ENCODE assay signal across 21 cellular contexts in genomic region chr4:119898211-119898610, GRCh38.
DNase-seq lines count a peak whose midpoint lies in the region; ATAC-seq, FAIRE-seq and TF ChIP-seq lines count a peak whose summit lies in the region.
"Had no signal": no experiment of that assay in that cellular context is flagged by ENCODE, and none has a peak within 500 bp of the region (broad histone marks: within the 10 kb centered on the region; RNA-seq: fewer than 3 reads in every experiment).

No MANE protein-coding gene starts in this region.

- TF ChIP-seq RAD21 in SK-N-SH (IDR thresholded peaks at IDR 0.05; ENCODE audit: low read length), result no peak

- no peak for DNase-seq in D721Med (ENCODE audit: insufficient read length, low spot score)
- DNase-seq in NCI-H2171 (lab: John Stamatoyannopoulos, UW), result peak; percentile 23
- peak; percentile 37 for DNase-seq in SK-N-SH
- no peak for DNase-seq in GM23338 (ENCODE audit: low spot score)
- DNase-seq in right atrium auricular region (ENCODE audit: low spot score), result no peak
- DNase-seq in NCI-H146 (lab: John Stamatoyannopoulos, UW), result no peak
- DNase-seq: CD8-positive, alpha-beta T cell; DMS53; GDM1; GM23248; IMR-90; NCI-H1105; NCI-H2081 treated with DMSO at 0.1 percent for 48 hours; NCI-H526; NK-92 treated with Interleukin-12 subunit alpha and Interleukin-12 subunit beta, amount 100 ng/mL, for 24 hours; SIG-M5 had no signal

- peak in 1 of 2 experiments; percentile 98; a peak in 2 of 4 replicates for TF ChIP-seq EP300 in SK-N-SH (IDR thresholded peaks at IDR 0.05; ENCODE audit: borderline replicate concordance in 1 of 2, low read depth in 1 of 2, low read length in 1 of 2)

- no peaks in the 10 kb centered on the region for H3K4me1 Mint-ChIP-seq in GM23338

- H3K9me3 ChIP-seq in SK-N-SH (no peaks in the 10 kb centered on the region), muscle layer of colon (ENCODE audit: low read length) (no peaks in the 10 kb centered on the region), right atrium auricular region (no peaks in the 10 kb centered on the region)
- H3K9me3 ChIP-seq: BLaER1 treated with 17β-estradiol and CSF1 and Interleukin-3, amounts not matched to agents 10 nM and 100 nM; HAP-1 had no signal

- H3K27me3 ChIP-seq in SK-N-SH (ENCODE audit: insufficient read depth), result no peaks in the 10 kb centered on the region
- no peaks in the 10 kb centered on the region for H3K27me3 ChIP-seq in muscle layer of colon (ENCODE audit: control insufficient read depth in 1 of 2, insufficient read depth in 2 of 2, low read length in 2 of 2)
- no peaks in the 10 kb centered on the region for H3K27me3 ChIP-seq in GM23338 (ENCODE audit: insufficient read depth)
- H3K27me3 ChIP-seq in right atrium auricular region, result no peaks in the 10 kb centered on the region
- H3K27me3 ChIP-seq: BLaER1 treated with 17β-estradiol and CSF1 and Interleukin-3, amounts not matched to agents 10 nM and 100 nM had no signal

- H2AFZ ChIP-seq in SK-N-SH (ENCODE audit: low read depth) (no peak overlapping the region), GM23338 (no peak overlapping the region)
- H2AFZ ChIP-seq: GM23248 had no signal

- ATAC-seq in GM23338, result no peak
- ATAC-seq: CD8-positive, alpha-beta T cell had no signal

- no peaks in the 10 kb centered on the region for H3K27me3 Mint-ChIP-seq in GM23338 (ENCODE audit: insufficient read depth, low read depth, poor library complexity)

- CTCF ChIA-PET in SK-N-SH (lab: Yijun Ruan, JAX), result interaction anchor here (0.6 to 2.5 kb wide), 2 partner anchors 269 to 271 kb away, joined by 5 to 11 read pairs; partner anchors contain the start of gene PDE5A

- 2% methylated on average over 5 of the region's 5 CpGs for WGBS in SK-N-SH (ENCODE audit: low lambda C conversion rate)

- H3K27ac Mint-ChIP-seq in GM23338, result no peak overlapping the region
- H3K27ac Mint-ChIP-seq: CD8-positive, alpha-beta T cell had no signal

- H3K9me3 Mint-ChIP-seq in GM23338, result no peaks in the 10 kb centered on the region
- H3K9me3 Mint-ChIP-seq: CD8-positive, alpha-beta T cell had no signal

- H3K9me2 ChIP-seq in SK-N-SH (no peaks in the 10 kb centered on the region), GM23338 (ENCODE audit: insufficient read depth) (no peaks in the 10 kb centered on the region)

- no peaks in the 10 kb centered on the region for H3K36me3 Mint-ChIP-seq in GM23338 (ENCODE audit: low read depth)
- H3K36me3 Mint-ChIP-seq: CD8-positive, alpha-beta T cell had no signal

- H3F3A ChIP-seq in SK-N-SH (replicated peaks; ENCODE audit: insufficient read depth) (no peaks in the 10 kb centered on the region), GM23338 (replicated peaks; ENCODE audit: low read depth) (no peaks in the 10 kb centered on the region)

- TF ChIP-seq CTCF in D721Med (IDR thresholded peaks at IDR 0.05; ENCODE audit: insufficient read depth, missing control alignments) (no peak), SK-N-SH (IDR thresholded peaks at IDR 0.05) (no peak), GM23338 (conservative IDR thresholded peaks at IDR 0.05; ENCODE audit: low read depth in 2 of 2) (no peak), right atrium auricular region (IDR thresholded peaks at IDR 0.05) (no peak)

- H3K9ac ChIP-seq in SK-N-SH (no peak overlapping the region), muscle layer of colon (ENCODE audit: low read length) (no peak overlapping the region)
- H3K9ac ChIP-seq: BLaER1 treated with 17β-estradiol and CSF1 and Interleukin-3, amounts not matched to agents 10 nM and 100 nM; GM23248 had no signal

- H3K4me3 ChIP-seq in SK-N-SH (ENCODE audit: low read depth in 2 of 2, low read length in 1 of 2), result no peak overlapping the region
- H3K4me3 ChIP-seq in muscle layer of colon (ENCODE audit: low read depth in 1 of 2, low read length in 2 of 2), result no peak overlapping the region
- no peak overlapping the region for H3K4me3 ChIP-seq in GM23338
- H3K4me3 ChIP-seq in right atrium auricular region, result no peak overlapping the region
- H3K4me3 ChIP-seq: BLaER1 treated with 17β-estradiol and CSF1 and Interleukin-3, amounts not matched to agents 10 nM and 100 nM; GM23248; HAP-1 had no signal

- peak overlapping the region in 1 of 2 experiments; percentile 91; a peak in 2 of 4 replicates for H3K27ac ChIP-seq in SK-N-SH (ENCODE audit: low read depth in 2 of 2, low read length in 1 of 2)
- peak overlapping the region; percentile 12 for H3K27ac ChIP-seq in muscle layer of colon (ENCODE audit: low read depth, low read length)
- no peak overlapping the region for H3K27ac ChIP-seq in GM23338 (ENCODE audit: low read depth)
- no peak overlapping the region for H3K27ac ChIP-seq in right atrium auricular region
- H3K27ac ChIP-seq: BLaER1 treated with 17β-estradiol and CSF1 and Interleukin-3, amounts not matched to agents 10 nM and 100 nM; GM23248 had no signal

- H3K79me2 ChIP-seq in SK-N-SH (ENCODE audit: insufficient read depth), result no peaks in the 10 kb centered on the region
- no peaks in the 10 kb centered on the region for H3K79me2 ChIP-seq in GM23338 (replicated peaks; ENCODE audit: insufficient read depth)

- no peak overlapping the region for H3K4me3 Mint-ChIP-seq in GM23338
- H3K4me3 Mint-ChIP-seq: CD8-positive, alpha-beta T cell had no signal

- POLR2A ChIA-PET in SK-N-SH (lab: Yijun Ruan, JAX), result no interaction called here

- no peaks in the 10 kb centered on the region for H3K36me3 ChIP-seq in SK-N-SH (replicated peaks in 1 of 2; ENCODE audit: control insufficient read depth in 1 of 2, insufficient read depth in 2 of 2, low read length in 1 of 2)
- no peaks in the 10 kb centered on the region for H3K36me3 ChIP-seq in muscle layer of colon (ENCODE audit: insufficient read depth, low read length)
- no peaks in the 10 kb centered on the region for H3K36me3 ChIP-seq in GM23338 (ENCODE audit: insufficient read depth)
- no peaks in the 10 kb centered on the region for H3K36me3 ChIP-seq in right atrium auricular region
- H3K36me3 ChIP-seq: BLaER1 treated with 17β-estradiol and CSF1 and Interleukin-3, amounts not matched to agents 10 nM and 100 nM; HAP-1 had no signal

- no peak overlapping the region for H3K4me2 ChIP-seq in SK-N-SH
- H3K4me2 ChIP-seq in GM23338, result no peak overlapping the region
- H3K4me2 ChIP-seq: BLaER1 treated with 17β-estradiol and CSF1 and Interleukin-3, amounts not matched to agents 10 nM and 100 nM had no signal

- H3K4me1 ChIP-seq in SK-N-SH (ENCODE audit: control insufficient read depth in 1 of 2, insufficient read depth in 2 of 2, low read depth in 1 of 2, low read length in 1 of 2), result peaks cover 0 to 10% of the 10 kb centered on the region in 2 experiments; a peak in 2 of 4 replicates
- peaks cover 21% of the 10 kb centered on the region for H3K4me1 ChIP-seq in muscle layer of colon (ENCODE audit: insufficient read depth, low read length)
- no peaks in the 10 kb centered on the region for H3K4me1 ChIP-seq in GM23338 (ENCODE audit: insufficient read depth)
- H3K4me1 ChIP-seq in right atrium auricular region, result no peaks in the 10 kb centered on the region
- H3K4me1 ChIP-seq: BLaER1 treated with 17β-estradiol and CSF1 and Interleukin-3, amounts not matched to agents 10 nM and 100 nM; HAP-1 had no signal

- no peaks in the 10 kb centered on the region for H4K20me1 ChIP-seq in SK-N-SH (ENCODE audit: insufficient read depth)
- H4K20me1 ChIP-seq in GM23338 (replicated peaks; ENCODE audit: insufficient read depth), result no peaks in the 10 kb centered on the region
- H4K20me1 ChIP-seq: BLaER1 treated with 17β-estradiol and CSF1 and Interleukin-3, amounts not matched to agents 10 nM and 100 nM had no signal

- FAIRE-seq in D721Med (lab: Jason Lieb, UNC), result peak; percentile 44
- FAIRE-seq: GM18507, HTR-8/SVneo had no signal

TF ChIP-seq in SK-N-SH, 30 proteins besides CTCF, POLR2A, EP300 and RAD21:
- TF ChIP-seq MXI1 (IDR thresholded peaks at IDR 0.05; ENCODE audit: low read depth, low read length) (0 out of 2 replicates have a peak, but pooled peaks have one; percentile 52), CHD2 (IDR thresholded peaks at IDR 0.05; ENCODE audit: low read length, partially characterized antibody) (peak; percentile 45), PBX3 (IDR thresholded peaks at IDR 0.05) (no peak; the same call in 1 of the 2 replicates), GATA2 (CRISPR knock-in tag; IDR thresholded peaks at IDR 0.05) (peak; percentile 61), RCOR1 (IDR thresholded peaks at IDR 0.05; ENCODE audit: low read length) (peak; percentile 80; the same call in 1 of the 2 replicates)

TF ChIP-seq in GM23338, 12 proteins besides CTCF, POLR2A, EP300 and RAD21 (continues in another document):
- no peak for TF ChIP-seq EZH2phosphoT487 (IDR thresholded peaks at IDR 0.05; ENCODE audit: unreplicated experiment)
- TF ChIP-seq CREB1 (CRISPR knock-in tag; IDR thresholded peaks at IDR 0.05; ENCODE audit: low read depth), result no peak
- TF ChIP-seq NANOG (IDR thresholded peaks at IDR 0.05; ENCODE audit: borderline replicate concordance), result no peak
- no peak for TF ChIP-seq ZNF331 (CRISPR knock-in tag; IDR thresholded peaks at IDR 0.05; ENCODE audit: low read depth)
- TF ChIP-seq ETS1 (IDR thresholded peaks at IDR 0.05), result no peak
- TF ChIP-seq JUNB (IDR thresholded peaks at IDR 0.05; ENCODE audit: unreplicated experiment), result no peak
- no peak for TF ChIP-seq STAT1 (IDR thresholded peaks at IDR 0.05; ENCODE audit: unreplicated experiment)

Comparison
In these comparisons a context has a peak if more than half of its experiments do, and no peak if none do; other contexts are left out.
1. DNase-seq: peak in NCI-H2171 (single experiment) and SK-N-SH (single experiment); none in D721Med (single experiment), GM23338 (single experiment), right atrium auricular region (single experiment) and NCI-H146 (single experiment).